In genomic region chr10:7670157-7670556, GRCh38 we compare ENCODE assay signal across 10 cellular contexts. TPM values are rescaled to one million over a fixed set of nuclear protein-coding genes. Genes with fewer than 3 reads are reported as not detected.
"Had no signal": no experiment of that assay in that cellular context is flagged by ENCODE, and none has a peak within 500 bp of the region (broad histone marks: within the 10 kb centered on the region; RNA-seq: fewer than 3 reads in every experiment).

No MANE protein-coding gene starts in this region.

- H3K9me3 ChIP-seq: HAP-1 had no signal

- H3K36me3 ChIP-seq: HAP-1 had no signal

- H3K27ac ChIP-seq: GM23248 had no signal

- ATAC-seq: HCT116, K562 had no signal

- DNase-seq: GM23248, GOT3, H7, IMR-90, KG1 had no signal

- H3K4me3 ChIP-seq: GM23248, HAP-1, K562 had no signal

RNA-seq across cellular contexts. Expression of gene ITIH5, which starts 3.4 kb away (rescaled TPM):
- total RNA-seq: GM23248, HT-29 had no signal
- polyA plus RNA-seq: GM23248 had no signal

RNA-seq across cellular contexts. Expression of gene ITIH2, which starts 33.0 kb away (rescaled TPM):
- total RNA-seq: GM23248, H4, H7, HT-29, IMR-90 had no signal
- polyA plus RNA-seq: GM23248, IMR-90, K562 had no signal
